Comparison of ENCODE assay signal across 1 cellular context in the genomic region with DNA sequence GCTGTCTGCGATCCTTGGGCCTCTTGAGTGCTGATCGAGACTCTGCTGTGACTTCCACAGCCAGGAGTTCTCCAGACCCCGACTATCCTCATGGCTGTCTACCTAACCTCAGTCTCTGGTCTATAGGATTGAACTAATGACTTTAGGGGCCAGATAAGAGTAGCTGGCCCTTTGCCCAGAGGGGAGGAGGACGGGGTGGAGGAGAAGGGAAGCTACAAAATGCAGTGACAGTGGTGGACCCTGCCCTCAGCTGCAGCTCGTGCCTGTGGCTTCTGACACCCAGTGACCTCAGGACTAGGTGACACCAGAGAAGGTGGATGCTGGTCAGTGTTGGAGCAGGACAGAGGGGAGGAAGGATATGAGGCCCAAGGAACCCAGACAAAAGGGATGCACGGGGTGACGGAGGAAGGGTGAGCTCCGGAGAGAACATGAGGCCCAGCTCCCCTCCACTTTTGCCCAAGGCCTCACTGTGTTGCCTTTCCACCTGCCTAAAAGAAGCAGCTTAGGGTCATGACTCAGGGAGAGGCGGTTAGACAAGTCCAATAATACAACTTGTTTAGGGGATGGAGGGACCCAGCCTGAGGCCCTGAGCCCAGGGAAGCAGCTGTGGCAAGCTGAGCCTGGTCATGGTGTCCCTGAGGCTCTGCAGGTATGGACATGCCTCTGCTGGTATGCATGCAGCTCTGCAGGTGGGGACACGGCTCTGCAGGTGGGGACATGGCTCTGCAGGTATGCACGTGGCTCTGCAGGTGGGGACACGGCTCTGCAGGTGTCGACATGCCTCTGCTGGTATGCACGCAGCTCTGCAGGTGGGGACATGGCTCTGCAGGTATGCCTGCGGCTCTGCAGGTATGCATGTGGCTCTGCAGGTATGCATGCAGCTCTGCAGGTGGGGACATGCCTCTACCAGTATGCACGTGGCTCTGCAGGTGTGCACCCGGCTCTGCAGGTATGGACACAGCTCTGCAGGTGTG.
TF ChIP-seq lines count a peak whose summit lies in the region.

No MANE protein-coding gene starts in this region.

TF ChIP-seq in HepG2, 621 proteins besides CTCF, POLR2A, EP300 and RAD21 (continued from another document and continues in another):
- TF ChIP-seq MLXIP (CRISPR knock-in tag; IDR thresholded peaks at IDR 0.05; ENCODE audit: borderline replicate concordance): no peak
- TF ChIP-seq PITX1 (CRISPR knock-in tag; IDR thresholded peaks at IDR 0.05): peak; percentile 62; the same call in 1 of the 2 replicates
- no peak for TF ChIP-seq SATB2 (CRISPR knock-in tag; IDR thresholded peaks at IDR 0.05)
- no peak for TF ChIP-seq ZBTB1 (CRISPR knock-in tag; IDR thresholded peaks at IDR 0.05; ENCODE audit: borderline replicate concordance)
- no peak for TF ChIP-seq HMGXB4 (CRISPR knock-in tag; IDR thresholded peaks at IDR 0.05; ENCODE audit: borderline replicate concordance in 1 of 2, low read depth in 1 of 2)
- TF ChIP-seq ZNF850 (CRISPR knock-in tag; conservative IDR thresholded peaks at IDR 0.05): no peak
- TF ChIP-seq ZNF550 (CRISPR knock-in tag; IDR thresholded peaks at IDR 0.05; ENCODE audit: borderline replicate concordance): no peak
- no peak for TF ChIP-seq KMT2A (CRISPR knock-in tag; IDR thresholded peaks at IDR 0.05)
- TF ChIP-seq ZNF569 (CRISPR knock-in tag; IDR thresholded peaks at IDR 0.05; ENCODE audit: borderline replicate concordance): no peak
- TF ChIP-seq ZNF329 (CRISPR knock-in tag; IDR thresholded peaks at IDR 0.05; ENCODE audit: low read depth): no peak
- TF ChIP-seq ZNF790 (CRISPR knock-in tag; IDR thresholded peaks at IDR 0.05; ENCODE audit: borderline replicate concordance): no peak
- 0 out of 2 replicates have a peak, but pooled peaks have one; percentile 18 for TF ChIP-seq ZNF430 (CRISPR knock-in tag; IDR thresholded peaks at IDR 0.05)
- TF ChIP-seq ZNF883 (CRISPR knock-in tag; IDR thresholded peaks at IDR 0.05; ENCODE audit: not compliant biosample characterization): peak; percentile 56
- TF ChIP-seq CENPX (CRISPR knock-in tag; IDR thresholded peaks at IDR 0.05): no peak
- TF ChIP-seq ZNF777 (CRISPR knock-in tag; IDR thresholded peaks at IDR 0.05): no peak
- peak; percentile 17; the same call in 1 of the 2 replicates for TF ChIP-seq HIVEP1 (CRISPR knock-in tag; IDR thresholded peaks at IDR 0.05)
- no peak for TF ChIP-seq ZNF629 (CRISPR knock-in tag; conservative IDR thresholded peaks at IDR 0.05)
- TF ChIP-seq BRCA1 (CRISPR knock-in tag; IDR thresholded peaks at IDR 0.05): no peak
- TF ChIP-seq ZNF577 (CRISPR knock-in tag; IDR thresholded peaks at IDR 0.05; ENCODE audit: borderline replicate concordance, low read depth): no peak
- no peak for TF ChIP-seq ZNF205 (CRISPR knock-in tag; IDR thresholded peaks at IDR 0.05)
- TF ChIP-seq NR2F6 (IDR thresholded peaks at IDR 0.05): peak; percentile 90
- TF ChIP-seq NR2F6 (CRISPR knock-in tag; IDR thresholded peaks at IDR 0.05): peak; percentile 94
- TF ChIP-seq ZNF670 (CRISPR knock-in tag; IDR thresholded peaks at IDR 0.05; ENCODE audit: borderline replicate concordance): no peak
- TF ChIP-seq ZFP90 (CRISPR knock-in tag; IDR thresholded peaks at IDR 0.05; ENCODE audit: borderline replicate concordance): no peak
- TF ChIP-seq ZFP82 (CRISPR knock-in tag; IDR thresholded peaks at IDR 0.05; ENCODE audit: borderline replicate concordance): no peak
- TF ChIP-seq, protein P1, sequence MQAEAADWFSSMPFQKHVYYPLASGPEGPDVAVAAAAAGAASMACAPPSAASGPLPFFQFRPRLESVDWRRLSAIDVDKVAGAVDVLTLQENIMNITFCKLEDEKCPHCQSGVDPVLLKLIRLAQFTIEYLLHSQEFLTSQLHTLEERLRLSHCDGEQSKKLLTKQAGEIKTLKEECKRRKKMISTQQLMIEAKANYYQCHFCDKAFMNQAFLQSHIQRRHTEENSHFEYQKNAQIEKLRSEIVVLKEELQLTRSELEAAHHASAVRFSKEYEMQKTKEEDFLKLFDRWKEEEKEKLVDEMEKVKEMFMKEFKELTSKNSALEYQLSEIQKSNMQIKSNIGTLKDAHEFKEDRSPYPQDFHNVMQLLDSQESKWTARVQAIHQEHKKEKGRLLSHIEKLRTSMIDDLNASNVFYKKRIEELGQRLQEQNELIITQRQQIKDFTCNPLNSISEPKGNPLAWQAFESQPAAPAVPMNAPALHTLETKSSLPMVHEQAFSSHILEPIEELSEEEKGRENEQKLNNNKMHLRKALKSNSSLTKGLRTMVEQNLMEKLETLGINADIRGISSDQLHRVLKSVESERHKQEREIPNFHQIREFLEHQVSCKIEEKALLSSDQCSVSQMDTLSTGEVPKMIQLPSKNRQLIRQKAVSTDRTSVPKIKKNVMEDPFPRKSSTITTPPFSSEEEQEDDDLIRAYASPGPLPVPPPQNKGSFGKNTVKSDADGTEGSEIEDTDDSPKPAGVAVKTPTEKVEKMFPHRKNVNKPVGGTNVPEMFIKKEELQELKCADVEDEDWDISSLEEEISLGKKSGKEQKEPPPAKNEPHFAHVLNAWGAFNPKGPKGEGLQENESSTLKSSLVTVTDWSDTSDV (CRISPR knock-in tag; IDR thresholded peaks at IDR 0.05): no peak
- TF ChIP-seq, protein P2, sequence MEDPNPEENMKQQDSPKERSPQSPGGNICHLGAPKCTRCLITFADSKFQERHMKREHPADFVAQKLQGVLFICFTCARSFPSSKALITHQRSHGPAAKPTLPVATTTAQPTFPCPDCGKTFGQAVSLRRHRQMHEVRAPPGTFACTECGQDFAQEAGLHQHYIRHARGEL (CRISPR knock-in tag; IDR thresholded peaks at IDR 0.05): no peak
- no peak for TF ChIP-seq ZBTB8A (CRISPR knock-in tag; IDR thresholded peaks at IDR 0.05; ENCODE audit: borderline replicate concordance, low read depth)
- TF ChIP-seq ZBTB7B (CRISPR knock-in tag; IDR thresholded peaks at IDR 0.05): peak; percentile 74; the same call in 1 of the 2 replicates
- no peak for TF ChIP-seq ZSCAN12 (CRISPR knock-in tag; IDR thresholded peaks at IDR 0.05)
- no peak for TF ChIP-seq KLF15 (CRISPR knock-in tag; IDR thresholded peaks at IDR 0.05; ENCODE audit: borderline replicate concordance)
- TF ChIP-seq MYNN (CRISPR knock-in tag; IDR thresholded peaks at IDR 0.05; ENCODE audit: low read depth): no peak
- TF ChIP-seq, protein P3, sequence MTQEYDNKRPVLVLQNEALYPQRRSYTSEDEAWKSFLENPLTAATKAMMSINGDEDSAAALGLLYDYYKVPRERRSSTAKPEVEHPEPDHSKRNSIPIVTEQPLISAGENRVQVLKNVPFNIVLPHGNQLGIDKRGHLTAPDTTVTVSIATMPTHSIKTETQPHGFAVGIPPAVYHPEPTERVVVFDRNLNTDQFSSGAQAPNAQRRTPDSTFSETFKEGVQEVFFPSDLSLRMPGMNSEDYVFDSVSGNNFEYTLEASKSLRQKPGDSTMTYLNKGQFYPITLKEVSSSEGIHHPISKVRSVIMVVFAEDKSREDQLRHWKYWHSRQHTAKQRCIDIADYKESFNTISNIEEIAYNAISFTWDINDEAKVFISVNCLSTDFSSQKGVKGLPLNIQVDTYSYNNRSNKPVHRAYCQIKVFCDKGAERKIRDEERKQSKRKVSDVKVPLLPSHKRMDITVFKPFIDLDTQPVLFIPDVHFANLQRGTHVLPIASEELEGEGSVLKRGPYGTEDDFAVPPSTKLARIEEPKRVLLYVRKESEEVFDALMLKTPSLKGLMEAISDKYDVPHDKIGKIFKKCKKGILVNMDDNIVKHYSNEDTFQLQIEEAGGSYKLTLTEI (CRISPR knock-in tag; conservative IDR thresholded peaks at IDR 0.05): no peak
- TF ChIP-seq ZHX2 (IDR thresholded peaks at IDR 0.05; ENCODE audit: low read depth): no peak
- TF ChIP-seq ZHX2 (CRISPR knock-in tag; IDR thresholded peaks at IDR 0.05; ENCODE audit: borderline replicate concordance): no peak
- TF ChIP-seq ZNF510 (CRISPR knock-in tag; IDR thresholded peaks at IDR 0.05; ENCODE audit: low read depth): no peak
- no peak for TF ChIP-seq SRSF4 (IDR thresholded peaks at IDR 0.05; ENCODE audit: low read depth, low read length, poor library complexity, severe bottlenecking)
- no peak for TF ChIP-seq ZNF30 (CRISPR knock-in tag; IDR thresholded peaks at IDR 0.05)
- no peak for TF ChIP-seq CEBPZ (IDR thresholded peaks at IDR 0.05; ENCODE audit: low read length)
- TF ChIP-seq ERF (CRISPR knock-in tag; IDR thresholded peaks at IDR 0.05): no peak
- TF ChIP-seq SALL1 (CRISPR knock-in tag; IDR thresholded peaks at IDR 0.05): peak; percentile 94
